In genomic region chr9:107932036-107932435, GRCh38 we compare ENCODE assay signal across 2 cellular contexts.
TF ChIP-seq lines count a peak whose summit lies in the region.

No MANE protein-coding gene starts in this region.

TF ChIP-seq in WTC11, 78 proteins besides CTCF, POLR2A, EP300 and RAD21 (continued from another document):
- TF ChIP-seq, protein P1, sequence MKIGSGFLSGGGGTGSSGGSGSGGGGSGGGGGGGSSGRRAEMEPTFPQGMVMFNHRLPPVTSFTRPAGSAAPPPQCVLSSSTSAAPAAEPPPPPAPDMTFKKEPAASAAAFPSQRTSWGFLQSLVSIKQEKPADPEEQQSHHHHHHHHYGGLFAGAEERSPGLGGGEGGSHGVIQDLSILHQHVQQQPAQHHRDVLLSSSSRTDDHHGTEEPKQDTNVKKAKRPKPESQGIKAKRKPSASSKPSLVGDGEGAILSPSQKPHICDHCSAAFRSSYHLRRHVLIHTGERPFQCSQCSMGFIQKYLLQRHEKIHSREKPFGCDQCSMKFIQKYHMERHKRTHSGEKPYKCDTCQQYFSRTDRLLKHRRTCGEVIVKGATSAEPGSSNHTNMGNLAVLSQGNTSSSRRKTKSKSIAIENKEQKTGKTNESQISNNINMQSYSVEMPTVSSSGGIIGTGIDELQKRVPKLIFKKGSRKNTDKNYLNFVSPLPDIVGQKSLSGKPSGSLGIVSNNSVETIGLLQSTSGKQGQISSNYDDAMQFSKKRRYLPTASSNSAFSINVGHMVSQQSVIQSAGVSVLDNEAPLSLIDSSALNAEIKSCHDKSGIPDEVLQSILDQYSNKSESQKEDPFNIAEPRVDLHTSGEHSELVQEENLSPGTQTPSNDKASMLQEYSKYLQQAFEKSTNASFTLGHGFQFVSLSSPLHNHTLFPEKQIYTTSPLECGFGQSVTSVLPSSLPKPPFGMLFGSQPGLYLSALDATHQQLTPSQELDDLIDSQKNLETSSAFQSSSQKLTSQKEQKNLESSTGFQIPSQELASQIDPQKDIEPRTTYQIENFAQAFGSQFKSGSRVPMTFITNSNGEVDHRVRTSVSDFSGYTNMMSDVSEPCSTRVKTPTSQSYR (CRISPR knock-in tag; IDR thresholded peaks at IDR 0.05), result no peak
- no peak for TF ChIP-seq KAT7 (CRISPR knock-in tag; IDR thresholded peaks at IDR 0.05; ENCODE audit: borderline replicate concordance)
- TF ChIP-seq, protein P2, sequence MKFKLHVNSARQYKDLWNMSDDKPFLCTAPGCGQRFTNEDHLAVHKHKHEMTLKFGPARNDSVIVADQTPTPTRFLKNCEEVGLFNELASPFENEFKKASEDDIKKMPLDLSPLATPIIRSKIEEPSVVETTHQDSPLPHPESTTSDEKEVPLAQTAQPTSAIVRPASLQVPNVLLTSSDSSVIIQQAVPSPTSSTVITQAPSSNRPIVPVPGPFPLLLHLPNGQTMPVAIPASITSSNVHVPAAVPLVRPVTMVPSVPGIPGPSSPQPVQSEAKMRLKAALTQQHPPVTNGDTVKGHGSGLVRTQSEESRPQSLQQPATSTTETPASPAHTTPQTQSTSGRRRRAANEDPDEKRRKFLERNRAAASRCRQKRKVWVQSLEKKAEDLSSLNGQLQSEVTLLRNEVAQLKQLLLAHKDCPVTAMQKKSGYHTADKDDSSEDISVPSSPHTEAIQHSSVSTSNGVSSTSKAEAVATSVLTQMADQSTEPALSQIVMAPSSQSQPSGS (CRISPR knock-in tag; IDR thresholded peaks at IDR 0.05; ENCODE audit: borderline replicate concordance, low read depth), result no peak
TF ChIP-seq in WTC11: peak in this region for 0.

TF ChIP-seq in HepG2, 621 proteins besides CTCF, POLR2A, EP300 and RAD21 (continued from another document):
- TF ChIP-seq NFE2L1 (CRISPR knock-in tag; IDR thresholded peaks at IDR 0.05; ENCODE audit: borderline replicate concordance) (no peak), ISL2 (CRISPR knock-in tag; IDR thresholded peaks at IDR 0.05) (no peak), SNAPC2 (CRISPR knock-in tag; IDR thresholded peaks at IDR 0.05) (no peak), ZBTB42 (CRISPR knock-in tag; IDR thresholded peaks at IDR 0.05) (no peak), ZNF235 (CRISPR knock-in tag; IDR thresholded peaks at IDR 0.05; ENCODE audit: borderline replicate concordance) (no peak), PRDM4 (CRISPR knock-in tag; IDR thresholded peaks at IDR 0.05; ENCODE audit: borderline replicate concordance) (no peak), AGO1 (IDR thresholded peaks at IDR 0.05; ENCODE audit: low read depth, low read length, poor library complexity, severe bottlenecking) (no peak), ZNF337 (CRISPR knock-in tag; IDR thresholded peaks at IDR 0.05; ENCODE audit: borderline replicate concordance, low read depth) (no peak), ZNF33A (CRISPR knock-in tag; IDR thresholded peaks at IDR 0.05; ENCODE audit: borderline replicate concordance) (no peak), IRF2 (CRISPR knock-in tag; IDR thresholded peaks at IDR 0.05) (no peak)
- TF ChIP-seq, protein P3, sequence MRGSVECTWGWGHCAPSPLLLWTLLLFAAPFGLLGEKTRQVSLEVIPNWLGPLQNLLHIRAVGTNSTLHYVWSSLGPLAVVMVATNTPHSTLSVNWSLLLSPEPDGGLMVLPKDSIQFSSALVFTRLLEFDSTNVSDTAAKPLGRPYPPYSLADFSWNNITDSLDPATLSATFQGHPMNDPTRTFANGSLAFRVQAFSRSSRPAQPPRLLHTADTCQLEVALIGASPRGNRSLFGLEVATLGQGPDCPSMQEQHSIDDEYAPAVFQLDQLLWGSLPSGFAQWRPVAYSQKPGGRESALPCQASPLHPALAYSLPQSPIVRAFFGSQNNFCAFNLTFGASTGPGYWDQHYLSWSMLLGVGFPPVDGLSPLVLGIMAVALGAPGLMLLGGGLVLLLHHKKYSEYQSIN (CRISPR knock-in tag; IDR thresholded peaks at IDR 0.05; ENCODE audit: borderline replicate concordance), result no peak
